ENCODE assay signal across 9 cellular contexts in the genomic region with DNA sequence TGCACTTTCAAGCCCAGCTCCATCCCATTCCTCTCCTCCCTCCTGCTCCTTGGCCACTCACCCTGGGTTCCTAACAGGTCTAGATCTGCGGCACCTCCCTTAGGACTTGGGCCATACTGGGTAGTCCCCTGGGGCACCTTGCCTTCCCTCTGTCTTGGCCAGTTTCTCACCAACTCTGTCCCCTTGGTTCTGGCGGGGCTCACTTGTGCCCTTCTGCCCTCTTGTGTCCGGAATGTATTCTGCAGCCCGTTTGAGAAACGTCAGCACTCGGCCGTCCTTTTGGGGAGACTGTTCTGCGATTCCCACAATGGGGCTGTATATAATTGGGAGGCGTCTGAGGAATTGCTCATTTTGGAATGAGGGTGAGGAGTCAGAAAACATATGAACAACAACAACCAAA.
A peak's percentile ranks its signal among the peaks of the same experiment; 100 is the strongest.
DNase-seq lines count a peak whose midpoint lies in the region; TF ChIP-seq lines count a peak whose summit lies in the region.
"Had no signal": no experiment of that assay in that cellular context is flagged by ENCODE, and none has a peak within 500 bp of the region (broad histone marks: within the 10 kb centered on the region; RNA-seq: fewer than 3 reads in every experiment).

No MANE protein-coding gene starts in this region.

- H3K36me3 ChIP-seq in ascending aorta, result no peaks in the 10 kb centered on the region

- no peak overlapping the region for H3K4me3 Mint-ChIP-seq in type B pancreatic cell

- peak overlapping the region; percentile 19 for H3K27ac Mint-ChIP-seq in type B pancreatic cell

- H3K27ac ChIP-seq in ascending aorta, result no peak overlapping the region
- H3K27ac ChIP-seq: SK-N-MC had no signal

- no peaks in the 10 kb centered on the region for H3K9me3 Mint-ChIP-seq in type B pancreatic cell

- H3K9me3 ChIP-seq in ascending aorta, result no peaks in the 10 kb centered on the region

- H3K36me3 Mint-ChIP-seq in type B pancreatic cell, result no peaks in the 10 kb centered on the region

- H3K4me3 ChIP-seq in ascending aorta, result no peak overlapping the region
- H3K4me3 ChIP-seq: SK-N-MC had no signal

- H3K27me3 Mint-ChIP-seq in type B pancreatic cell, result peaks cover 42% of the 10 kb centered on the region

- TF ChIP-seq CTCF in ascending aorta (IDR thresholded peaks at IDR 0.05) (peak in 2 of 3 experiments; percentile 51 to 61), type B pancreatic cell (conservative IDR thresholded peaks at IDR 0.05) (peak; percentile 77)

- intact Hi-C loops in ascending aorta (cut with DNase I), result loop anchor here (2.0 kb wide), 1 partner anchor 1108 kb away; no protein-coding TSS in a partner anchor

- no peaks in the 10 kb centered on the region for H3K4me1 ChIP-seq in ascending aorta

- H3K27me3 ChIP-seq in ascending aorta, result no peaks in the 10 kb centered on the region

- H3K4me1 Mint-ChIP-seq in type B pancreatic cell (ENCODE audit: unreplicated experiment), result no peaks in the 10 kb centered on the region

- in situ Hi-C loops in KBM-7 (cut with MboI; ENCODE audit: low pct_unique_long_range_greater_than_20kb, low sequenced_read_pairs), result no loop called here

- DNase-seq in ELR (ENCODE audit: low read depth), result peak; percentile 49
- DNase-seq in KBM-7, result peak; percentile 37
- peak in 1 of 2 donors; percentile 61 for DNase-seq in ascending aorta (ENCODE audit: low spot score in 2 of 2)
- peak; percentile 56 for DNase-seq in islet precursor cell
- no peak for DNase-seq in type B pancreatic cell (ENCODE audit: extremely low spot score, unreplicated experiment)
- DNase-seq in DMS153 (lab: John Stamatoyannopoulos, UW), result no peak
- no peak for DNase-seq in amniotic stem cell (lab: John Stamatoyannopoulos, UW)
- DNase-seq in NK-92 (lab: John Stamatoyannopoulos, UW; ENCODE audit: unreplicated experiment), result no peak

Comparison
In these comparisons a context has a peak if more than half of its experiments do, and no peak if none do; other contexts are left out.
1. DNase-seq: peak in ELR (single experiment), KBM-7 (single experiment) and islet precursor cell (single experiment); none in type B pancreatic cell (single experiment), DMS153 (single experiment), amniotic stem cell (single experiment) and NK-92 (single experiment).